8 cellular contexts compared by ENCODE assay signal in genomic region chr6:106630366-106630765, GRCh38. TPM values are rescaled to one million over a fixed set of nuclear protein-coding genes. Genes with fewer than 3 reads are reported as not detected.
A peak's percentile ranks its signal among the peaks of the same experiment; 100 is the strongest.
DNase-seq lines count a peak whose midpoint lies in the region; ATAC-seq and TF ChIP-seq lines count a peak whose summit lies in the region.

No MANE protein-coding gene starts in this region.

- H3K27me3 Mint-ChIP-seq in activated naive CD8-positive, alpha-beta T cell, result no peaks in the 10 kb centered on the region

- no peaks in the 10 kb centered on the region for H3K36me3 ChIP-seq in lower lobe of right lung

- peaks cover 17% of the 10 kb centered on the region for H3K4me1 ChIP-seq in lower lobe of right lung

- intact Hi-C loops in lower lobe of right lung (cut with DNase I), result no loop called here

- no peaks in the 10 kb centered on the region for H3K9me3 ChIP-seq in lower lobe of right lung

- peak overlapping the region; percentile 100 for H3K27ac Mint-ChIP-seq in activated naive CD8-positive, alpha-beta T cell

- no peaks in the 10 kb centered on the region for H3K9me3 Mint-ChIP-seq in activated naive CD8-positive, alpha-beta T cell (ENCODE audit: low read depth)

- H3K27me3 ChIP-seq in lower lobe of right lung (ENCODE audit: low read depth), result no peaks in the 10 kb centered on the region

- H3K4me3 ChIP-seq in lower lobe of right lung, result peak overlapping the region; percentile 100

- peak overlapping the region; percentile 74 for H3K27ac ChIP-seq in 22Rv1
- peak overlapping the region; percentile 81 for H3K27ac ChIP-seq in lower lobe of right lung

- H3K36me3 Mint-ChIP-seq in activated naive CD8-positive, alpha-beta T cell, result peaks cover 7% of the 10 kb centered on the region

- no peak for TF ChIP-seq CTCF in 22Rv1 (IDR thresholded peaks at IDR 0.05)
- TF ChIP-seq CTCF in lower lobe of right lung (IDR thresholded peaks at IDR 0.05), result no peak
- TF ChIP-seq CTCF in GM20000 (IDR thresholded peaks at IDR 0.05; ENCODE audit: extremely low read depth, missing control alignments), result no peak

- DNase-seq in lower lobe of right lung (no peak), T1000 (lab: John Stamatoyannopoulos, UW) (no peak), NCI-H748 treated with DMSO at 0.1 percent for 48 hours (lab: John Stamatoyannopoulos, UW) (no peak), GM20000 (ENCODE audit: low spot score) (no peak)

- peak overlapping the region; percentile 99 for H3K4me3 Mint-ChIP-seq in activated naive CD8-positive, alpha-beta T cell

- ATAC-seq in GM19455 (IDR thresholded peaks at IDR 0.05; ENCODE audit: unreplicated experiment), result peak; percentile 31
- ATAC-seq in lower lobe of right lung, result no peak
- no peak for ATAC-seq in HG03175 (IDR thresholded peaks at IDR 0.05; ENCODE audit: unreplicated experiment)

- peaks cover 37% of the 10 kb centered on the region for H3K4me1 Mint-ChIP-seq in activated naive CD8-positive, alpha-beta T cell (ENCODE audit: low read depth)

RNA-seq across cellular contexts. Expression of gene QRSL1, which starts 1.0 kb away (rescaled TPM):
- 10.7 TPM for total RNA-seq in lower lobe of right lung

RNA-seq across cellular contexts. Expression of gene RTN4IP1, which starts 1.1 kb away (rescaled TPM):
- 4.1 TPM for total RNA-seq in lower lobe of right lung
